ENCODE assay signal across 14 cellular contexts in the genomic region with DNA sequence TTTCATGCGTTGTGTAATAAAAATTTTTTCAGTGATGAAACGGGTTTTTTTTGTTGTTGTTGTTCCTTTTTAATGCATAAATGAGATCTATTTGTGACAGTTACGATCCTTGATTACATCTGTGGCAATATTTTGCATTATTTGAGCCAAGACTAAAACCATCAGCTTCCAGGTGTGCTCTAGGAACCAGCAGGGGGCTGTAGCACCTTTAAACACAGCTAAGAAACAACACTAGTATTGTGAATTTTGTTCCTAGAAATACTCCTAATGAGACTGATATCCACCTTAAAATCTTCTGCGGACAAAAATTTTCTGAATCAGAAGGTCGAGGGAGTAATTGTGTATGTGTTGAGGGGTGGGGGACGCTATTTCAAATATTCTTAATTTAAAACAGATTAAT. TPM values are rescaled to one million over a fixed set of nuclear protein-coding genes. Genes with fewer than 3 reads are reported as not detected.
DNase-seq lines count a peak whose midpoint lies in the region; ATAC-seq and TF ChIP-seq lines count a peak whose summit lies in the region.
"Had no signal": no experiment of that assay in that cellular context is flagged by ENCODE, and none has a peak within 500 bp of the region (broad histone marks: within the 10 kb centered on the region; RNA-seq: fewer than 3 reads in every experiment).

No MANE protein-coding gene starts in this region.

- peak; percentile 28 for TF ChIP-seq CTCF in CD14-positive monocyte (IDR thresholded peaks at IDR 0.05)

- no peak for ATAC-seq in GM18520 (IDR thresholded peaks at IDR 0.05; ENCODE audit: unreplicated experiment)
- ATAC-seq: activated T-cell treated with anti-CD3 and anti-CD28 coated beads, Interleukin-2, amount 50 U/mL, for 4 hours; stimulated activated naive CD8-positive, alpha-beta T cell treated with anti-CD3 and anti-CD28 coated beads, Interleukin-15, Interleukin-2, amounts not matched to agents 100 U/mL and 50 U/mL, for 24 hours had no signal

- DNase-seq in CD14-positive monocyte (ENCODE audit: low spot score) (no peak), HCEC 1CT (peak; percentile 15), amniotic epithelial cell (ENCODE audit: low read depth) (peak; percentile 12), kidney tubule cell (ENCODE audit: low spot score) (peak; percentile 9), AG08395 (ENCODE audit: low spot score) (no peak), GOT3 (lab: John Stamatoyannopoulos, UW) (no peak)
- no peak for DNase-seq in activated CD4-positive, alpha-beta memory T cell treated with anti-CD3 and anti-CD28 coated beads for 36 hours
- DNase-seq: activated T-cell treated with anti-CD3 and anti-CD28 coated beads, Interleukin-2, amount 50 U/mL, for 4 hours; EL; NCI-H2227 treated with DMSO at 0.1 percent for 48 hours; stimulated activated CD4-positive, alpha-beta T cell treated with anti-CD3 and anti-CD28 coated beads, Interleukin-12 subunit alpha, Interleukin-12 subunit beta, amount 100 ng/mL, for 4 hours; stimulated activated naive CD8-positive, alpha-beta T cell treated with anti-CD3 and anti-CD28 coated beads, Interleukin-15, Interleukin-2, amounts not matched to agents 100 U/mL and 50 U/mL, for 24 hours had no signal

- intact Hi-C loops in CD14-positive monocyte (cut with micrococcal nuclease) = loop anchor here in 1 of 2 donors (10.0 kb wide), 1 partner anchor 58 kb away; no protein-coding TSS in a partner anchor
- intact Hi-C loops in activated CD4-positive, alpha-beta memory T cell treated with anti-CD3 and anti-CD28 coated beads for 36 hours (cut with micrococcal nuclease) = loop anchor here (2.0 kb wide), 1 partner anchor 56 kb away; no protein-coding TSS in a partner anchor

- H3K4me3 Mint-ChIP-seq in CD14-positive monocyte = no peak overlapping the region
- no peak overlapping the region for H3K4me3 Mint-ChIP-seq in activated CD4-positive, alpha-beta memory T cell treated with anti-CD3 and anti-CD28 coated beads for 36 hours
- H3K4me3 Mint-ChIP-seq: activated T-cell treated with anti-CD3 and anti-CD28 coated beads, Interleukin-2, amount 50 U/mL, for 4 hours; T-helper 2 cell treated with Interferon-gamma antibody and Interleukin-4, amounts not matched to agents 5 μg/mL and 100 μg/mL, for 36 hours had no signal

- H3K36me3 Mint-ChIP-seq in CD14-positive monocyte = peaks cover 78 to 86% of the 10 kb centered on the region in 2 donors
- H3K36me3 Mint-ChIP-seq in activated CD4-positive, alpha-beta memory T cell treated with anti-CD3 and anti-CD28 coated beads for 36 hours = peaks cover 41% of the 10 kb centered on the region

- POLR2A ChIA-PET in activated CD4-positive, alpha-beta memory T cell treated with anti-CD3 and anti-CD28 coated beads for 36 hours (lab: Charles Lee) = interaction anchor here (0.9 kb wide), 1 partner anchor 67 kb away, joined by 3 read pairs; the partner anchor contains the start of gene BTAF1

- no peaks in the 10 kb centered on the region for H3K9me3 Mint-ChIP-seq in CD14-positive monocyte
- no peaks in the 10 kb centered on the region for H3K9me3 Mint-ChIP-seq in activated CD4-positive, alpha-beta memory T cell treated with anti-CD3 and anti-CD28 coated beads for 36 hours
- H3K9me3 Mint-ChIP-seq: activated T-cell treated with anti-CD3 and anti-CD28 coated beads, Interleukin-2, amount 50 U/mL, for 4 hours; T-helper 2 cell treated with Interferon-gamma antibody and Interleukin-4, amounts not matched to agents 5 μg/mL and 100 μg/mL, for 36 hours had no signal

- no peaks in the 10 kb centered on the region for H3K27me3 Mint-ChIP-seq in CD14-positive monocyte (ENCODE audit: low read depth in 3 of 3)
- no peaks in the 10 kb centered on the region for H3K27me3 Mint-ChIP-seq in activated CD4-positive, alpha-beta memory T cell treated with anti-CD3 and anti-CD28 coated beads for 36 hours

- no peaks in the 10 kb centered on the region for H3K4me1 Mint-ChIP-seq in CD14-positive monocyte
- H3K4me1 Mint-ChIP-seq in activated CD4-positive, alpha-beta memory T cell treated with anti-CD3 and anti-CD28 coated beads for 36 hours (ENCODE audit: low read depth) = no peaks in the 10 kb centered on the region

- CTCF ChIA-PET in activated CD4-positive, alpha-beta memory T cell treated with anti-CD3 and anti-CD28 coated beads for 36 hours (lab: Charles Lee) = interaction anchor here (1.0 to 1.7 kb wide), 2 partner anchors 52 to 56 kb away, joined by 5 to 6 read pairs; no protein-coding TSS in a partner anchor

- no peak overlapping the region for H3K27ac Mint-ChIP-seq in CD14-positive monocyte
- H3K27ac Mint-ChIP-seq in activated CD4-positive, alpha-beta memory T cell treated with anti-CD3 and anti-CD28 coated beads for 36 hours = no peak overlapping the region
- H3K27ac Mint-ChIP-seq: T-helper 2 cell treated with Interferon-gamma antibody and Interleukin-4, amounts not matched to agents 5 μg/mL and 100 μg/mL, for 36 hours had no signal

RNA-seq across cellular contexts. Expression of gene FGFBP3, which starts 52.6 kb away (rescaled TPM):
- under 1 TPM; 0.30 to 0.32 TPM for polyA plus RNA-seq in CD14-positive monocyte
- 1 to 10 TPM; 1.2 to 1.6 TPM for total RNA-seq in activated CD4-positive, alpha-beta memory T cell treated with anti-CD3 and anti-CD28 coated beads for 36 hours

RNA-seq across cellular contexts. Expression of gene TNKS2, which starts 58.4 kb away (rescaled TPM):
- polyA plus RNA-seq in CD14-positive monocyte = 10 to 100 TPM; 20.7 to 20.9 TPM
- total RNA-seq in activated CD4-positive, alpha-beta memory T cell treated with anti-CD3 and anti-CD28 coated beads for 36 hours = 10 to 100 TPM; 34.5 to 35.7 TPM

Comparison
In these comparisons a context has a peak if more than half of its experiments do, and no peak if none do; other contexts are left out.
1. DNase-seq: peak in HCEC 1CT (single experiment), amniotic epithelial cell (single experiment) and kidney tubule cell (single experiment); none in CD14-positive monocyte (single experiment), AG08395 (single experiment), GOT3 (single experiment) and activated CD4-positive, alpha-beta memory T cell treated with anti-CD3 and anti-CD28 coated beads for 36 hours (single experiment).